18 cellular contexts compared by ENCODE assay signal in the genomic region with DNA sequence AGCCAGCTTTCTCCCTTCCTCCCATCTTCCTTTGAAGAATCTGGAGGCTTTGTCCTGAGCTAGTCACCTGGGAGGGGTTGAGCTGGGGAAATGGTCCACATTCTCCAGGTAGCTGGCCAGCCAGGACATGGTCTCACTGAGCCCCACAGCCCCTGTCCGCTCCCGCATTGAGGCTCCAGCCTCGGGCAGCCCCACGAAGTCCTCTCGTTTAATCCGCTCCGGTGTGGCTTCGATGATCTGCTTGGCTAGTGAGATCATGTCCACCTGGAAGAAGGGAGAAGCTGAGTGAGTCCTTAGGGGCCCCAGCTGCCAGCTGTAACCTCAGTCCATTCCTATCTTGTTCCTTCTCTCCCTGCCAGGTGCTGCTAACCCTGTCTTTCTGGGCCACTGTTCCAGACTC. TPM values are rescaled to one million over a fixed set of nuclear protein-coding genes. Genes with fewer than 3 reads are reported as not detected.
DNase-seq lines count a peak whose midpoint lies in the region; ATAC-seq and TF ChIP-seq lines count a peak whose summit lies in the region.
"Had no signal": no experiment of that assay in that cellular context is flagged by ENCODE, and none has a peak within 500 bp of the region (broad histone marks: within the 10 kb centered on the region; RNA-seq: fewer than 3 reads in every experiment).

No MANE protein-coding gene starts in this region.

- intact Hi-C loops in IMR-90 (cut with micrococcal nuclease), result no loop called here
- intact Hi-C loops in esophagus muscularis mucosa (cut with DNase I), result no loop called here
- intact Hi-C loops in psoas muscle (cut with DNase I), result no loop called here
- intact Hi-C loops in ovary (cut with DNase I), result no loop called here

- peak overlapping the region; percentile 100 for H2AK9ac ChIP-seq in IMR-90 (replicated peaks; ENCODE audit: low read depth, low read length, poor library complexity)

- H4K91ac ChIP-seq in IMR-90 (ENCODE audit: insufficient read depth, low read depth, low read length), result peak overlapping the region; percentile 99

- no peak overlapping the region; the same call in 2 of the 3 replicates for H2BK15ac ChIP-seq in IMR-90 (ENCODE audit: low read depth, low read length)

- H3K79me1 ChIP-seq in IMR-90 (ENCODE audit: low read depth in 1 of 2, low read length in 2 of 2), result peaks cover 15 to 68% of the 10 kb centered on the region in 2 experiments

- H3K9me1 ChIP-seq in IMR-90 (ENCODE audit: insufficient read depth, low read length), result peaks cover 22% of the 10 kb centered on the region

- peak overlapping the region; percentile 88; the same call in 1 of the 2 replicates for H3K23ac ChIP-seq in IMR-90 (ENCODE audit: low read depth, low read length)

- H3K14ac ChIP-seq in IMR-90 (replicated peaks; ENCODE audit: low read depth, low read length), result peak overlapping the region; percentile 83; the same call in 1 of the 2 replicates

- no peak for TF ChIP-seq CTCF in IMR-90 (conservative IDR thresholded peaks at IDR 0.05; ENCODE audit: low read depth, low read length)
- TF ChIP-seq CTCF in esophagus muscularis mucosa (IDR thresholded peaks at IDR 0.05), result no peak
- no peak for TF ChIP-seq CTCF in psoas muscle (IDR thresholded peaks at IDR 0.05)
- no peak for TF ChIP-seq CTCF in ovary (IDR thresholded peaks at IDR 0.05)

- H3K56ac ChIP-seq in IMR-90 (ENCODE audit: extremely low read depth, insufficient read depth, low read length), result no peak overlapping the region

- no peak overlapping the region; the same call in 1 of the 2 replicates for H2BK20ac ChIP-seq in IMR-90 (ENCODE audit: low read depth, low read length)

- H3K27me3 ChIP-seq in BLaER1 treated with 17β-estradiol and CSF1 and Interleukin-3, amounts not matched to agents 10 nM and 100 nM, result no peaks in the 10 kb centered on the region
- H3K27me3 ChIP-seq in IMR-90 (ENCODE audit: control insufficient read depth, insufficient read depth, low read length) (no peaks in the 10 kb centered on the region), esophagus muscularis mucosa (no peaks in the 10 kb centered on the region), psoas muscle (ENCODE audit: insufficient read depth in 3 of 3, low read length in 2 of 3) (no peaks in the 10 kb centered on the region), ovary (no peaks in the 10 kb centered on the region)

- peak overlapping the region; percentile 12 to 92 (median 86); a peak in 9 of 22 replicates for H3K9ac ChIP-seq in BLaER1 treated with 17β-estradiol and CSF1 and Interleukin-3, amounts not matched to agents 10 nM and 100 nM
- no peak overlapping the region for H3K9ac ChIP-seq in IMR-90 (ENCODE audit: low read depth, low read length)

- no peak for TF ChIP-seq RAD21 in IMR-90 (IDR thresholded peaks at IDR 0.05; ENCODE audit: low read length)

- H2AFZ ChIP-seq in IMR-90 (replicated peaks; ENCODE audit: low read length, poor library complexity), result no peak overlapping the region

- POLR2A ChIA-PET in IMR-90 (lab: Charles Lee; ENCODE audit: unreplicated experiment), result interaction anchor here (1.4 kb wide), 1 partner anchor 9 kb away, joined by 4 read pairs; no protein-coding TSS in a partner anchor

- H4K20me1 ChIP-seq in BLaER1 treated with 17β-estradiol and CSF1 and Interleukin-3, amounts not matched to agents 10 nM and 100 nM, result no peaks in the 10 kb centered on the region; a peak in 1 of 22 replicates
- H4K20me1 ChIP-seq in IMR-90 (ENCODE audit: insufficient read depth, low read length), result peaks cover 3% of the 10 kb centered on the region; the same call in 1 of the 2 replicates

- BruUV-seq in IMR-90 (replicated peaks; lab: Mats Ljungman, UMichigan), result no TSS peak

- peak overlapping the region; percentile 21 for H2BK5ac ChIP-seq in IMR-90 (ENCODE audit: low read depth, low read length, poor library complexity, severe bottlenecking)

- peak overlapping the region; percentile 100 for H3K4ac ChIP-seq in IMR-90 (ENCODE audit: low read depth, low read length)

- CTCF ChIA-PET in IMR-90 (lab: Yijun Ruan, JAX), result interaction anchor here (1.1 to 1.9 kb wide), 2 partner anchors 10 to 61 kb away, joined by 3 to 6 read pairs; no protein-coding TSS in a partner anchor

- H3K36me3 ChIP-seq in BLaER1 treated with 17β-estradiol and CSF1 and Interleukin-3, amounts not matched to agents 10 nM and 100 nM, result peaks cover 41 to 75% (median 63%) of the 10 kb centered on the region in 11 experiments
- H3K36me3 ChIP-seq in IMR-90 (ENCODE audit: control insufficient read depth, insufficient read depth, low read length), result peaks cover 33% of the 10 kb centered on the region
- peaks cover 29 to 62% (median 50%) of the 10 kb centered on the region in 4 donors for H3K36me3 ChIP-seq in esophagus muscularis mucosa
- peaks cover 0 to 60% of the 10 kb centered on the region in 2 donors for H3K36me3 ChIP-seq in psoas muscle (ENCODE audit: insufficient read depth in 1 of 2, low read depth in 1 of 2)
- H3K36me3 ChIP-seq in ovary, result no peaks in the 10 kb centered on the region

- in situ Hi-C loops in IMR-90 (cut with MboI; ENCODE audit: low sequenced_read_pairs), result no loop called here

- peak overlapping the region; percentile 85; the same call in 1 of the 2 replicates for H2BK120ac ChIP-seq in IMR-90 (ENCODE audit: low read depth, low read length)

- no peaks in the 10 kb centered on the region for H3K9me3 ChIP-seq in BLaER1 treated with 17β-estradiol and CSF1 and Interleukin-3, amounts not matched to agents 10 nM and 100 nM (replicated peaks in 1 of 11)
- H3K9me3 ChIP-seq in IMR-90 (ENCODE audit: control insufficient read depth, insufficient read depth, low read length) (no peaks in the 10 kb centered on the region), esophagus muscularis mucosa (no peaks in the 10 kb centered on the region), psoas muscle (no peaks in the 10 kb centered on the region), ovary (no peaks in the 10 kb centered on the region)

- peak overlapping the region in 4 of 11 experiments; percentile 16 to 92 (median 84); a peak in 4 of 22 replicates for H3K27ac ChIP-seq in BLaER1 treated with 17β-estradiol and CSF1 and Interleukin-3, amounts not matched to agents 10 nM and 100 nM
- peak overlapping the region; percentile 79 for H3K27ac ChIP-seq in IMR-90 (ENCODE audit: insufficient read depth, low read length)
- peak overlapping the region; percentile 91 to 97 (median 95) for H3K27ac ChIP-seq in esophagus muscularis mucosa (replicated peaks in 1 of 4)
- H3K27ac ChIP-seq in psoas muscle, result peak overlapping the region; percentile 93
- H3K27ac ChIP-seq in ovary, result no peak overlapping the region

- H3K4me2 ChIP-seq in BLaER1 treated with 17β-estradiol and CSF1 and Interleukin-3, amounts not matched to agents 10 nM and 100 nM, result peak overlapping the region in 4 of 11 experiments; percentile 94 to 100 (median 99); a peak in 4 of 22 replicates
- no peak overlapping the region; the same call in 1 of the 2 replicates for H3K4me2 ChIP-seq in IMR-90 (ENCODE audit: low read depth, low read length)

- no peak overlapping the region for H4K5ac ChIP-seq in IMR-90 (ENCODE audit: low read depth, low read length)

- WGBS in IMR-90 (ENCODE audit: extremely low coverage in 2 of 2, insufficient read length in 1 of 2), 2 experiments, result 89% methylated on average over 4 of the region's 8 CpGs; no CpG with 5 or more reads in 1 of the 2 experiments
- WGBS in esophagus muscularis mucosa, result 95% methylated on average over 8 of the region's 8 CpGs
- 59 to 69% (median 61%) methylated on average over 8 of the region's 8 CpGs for WGBS in psoas muscle, 3 donors
- WGBS in ovary, 3 donors, result 86 to 94% (median 87%) methylated on average over 8 of the region's 8 CpGs

- DNase-seq in IMR-90 (no peak), esophagus muscularis mucosa (ENCODE audit: extremely low spot score) (no peak), psoas muscle (no peak), HT-29 (ENCODE audit: low spot score) (no peak), ovary (no peak), NCI-H1694 (lab: John Stamatoyannopoulos, UW) (no peak)
- DNase-seq in stimulated activated CD4-positive, alpha-beta T cell treated with anti-CD3 and anti-CD28 coated beads, Interleukin-15, amount 100 ng/mL, for 24 hours, result no peak
- DNase-seq: activated CD4-positive, CD25-positive, alpha-beta regulatory T cell; activated T-cell treated with anti-CD3 and anti-CD28 coated beads, Interleukin-2, amount 50 U/mL, for 1 hour; effector CD4-positive, alpha-beta T cell; foreskin melanocyte; GDM1; KBM-7; NCI-H2107; right cardiac atrium; stimulated activated CD4-positive, alpha-beta T cell treated with anti-CD3 and anti-CD28 coated beads, Interleukin-4, amount 100 ng/mL, for 4 hours had no signal

- TF ChIP-seq POLR2A in IMR-90 (IDR thresholded peaks at IDR 0.05; ENCODE audit: low read depth, low read length) (no peak), esophagus muscularis mucosa (IDR thresholded peaks at IDR 0.05; ENCODE audit: low read depth) (no peak), ovary (IDR thresholded peaks at IDR 0.05) (no peak)

- H4K8ac ChIP-seq in IMR-90 (ENCODE audit: low read depth in 2 of 2, low read length in 2 of 2), result peak overlapping the region; percentile 96 to 97; a peak in 2 of 4 replicates

- no peak overlapping the region for H3K4me3 ChIP-seq in BLaER1 treated with 17β-estradiol and CSF1 and Interleukin-3, amounts not matched to agents 10 nM and 100 nM
- H3K4me3 ChIP-seq in IMR-90 (ENCODE audit: insufficient read depth, low read depth, low read length), result no peak overlapping the region
- no peak overlapping the region for H3K4me3 ChIP-seq in esophagus muscularis mucosa
- no peak overlapping the region for H3K4me3 ChIP-seq in psoas muscle
- no peak overlapping the region for H3K4me3 ChIP-seq in ovary

- ATAC-seq in IMR-90 (ENCODE audit: low read depth), result no peak
- ATAC-seq in psoas muscle, result no peak
- ATAC-seq: right cardiac atrium; stimulated activated memory B cell treated with anti-CD40 and anti-IgM and Interleukin-4, amounts not matched to agents 10 μg/mL and 1 μg/mL and 100 μg/mL, for 72 hours had no signal

- H2AK5ac ChIP-seq in IMR-90 (ENCODE audit: low read depth, low read length), result 0 out of 2 replicates have a peak overlapping the region, but pooled peaks have one; percentile 17

- dilution Hi-C loops in IMR-90 (cut with HindIII; ENCODE audit: low sequenced_read_pairs, unreplicated experiment), result no loop called here

- peaks cover 38 to 82% (median 55%) of the 10 kb centered on the region in 10 experiments for H3K4me1 ChIP-seq in BLaER1 treated with 17β-estradiol and CSF1 and Interleukin-3, amounts not matched to agents 10 nM and 100 nM
- H3K4me1 ChIP-seq in IMR-90 (ENCODE audit: control insufficient read depth, insufficient read depth, low read length), result peaks cover 14% of the 10 kb centered on the region
- H3K4me1 ChIP-seq in esophagus muscularis mucosa, result peaks cover 44 to 53% (median 48%) of the 10 kb centered on the region in 4 donors
- H3K4me1 ChIP-seq in psoas muscle, result peaks cover 51% of the 10 kb centered on the region
- H3K4me1 ChIP-seq in ovary (ENCODE audit: insufficient read depth), result peaks cover 8% of the 10 kb centered on the region

- no peak overlapping the region for H3K18ac ChIP-seq in IMR-90 (ENCODE audit: low read depth, low read length)

- TF ChIP-seq EP300 in esophagus muscularis mucosa (IDR thresholded peaks at IDR 0.05) (no peak), ovary (IDR thresholded peaks at IDR 0.05) (no peak)

RNA-seq across cellular contexts. Expression of a gene that starts 2.7 kb away (rescaled TPM):
- total RNA-seq in IMR-90 (2012; rRNA removed) (50.2 and 52.2 TPM in 2 replicates), esophagus muscularis mucosa (10 to 100 TPM; 45.5 to 74.7 (median 63.6) TPM), psoas muscle (100 to 1,000 TPM in 3 of 4 donors, 10 to 100 TPM in 1; 79.2 to 156 (median 111) TPM), ovary (10 to 100 TPM; 30.4 to 55.2 (median 38.6) TPM)
- polyA plus RNA-seq in IMR-90 (2012; rRNA removed) (108 and 115 TPM in 2 replicates), psoas muscle (100 to 1,000 TPM in 2 of 3 donors, 10 to 100 TPM in 1; 93.2 to 179 (median 170) TPM), ovary (10 to 100 TPM; 31.7 to 60.6 TPM)
- 71.1 and 79.9 TPM in 2 replicates for polyA plus RNA-seq in IMR-90 (2012; cell fraction: cytosol; rRNA removed)
- polyA plus RNA-seq in IMR-90 (2012; cell fraction: nucleus; rRNA removed; ENCODE audit: low replicate concordance), result 353 and 581 TPM in 2 replicates
- 20.0 and 25.7 TPM in 2 replicates for total RNA-seq in HT-29 (2014; rRNA removed; shearing (Covaris generic))

RNA-seq across cellular contexts. Expression of a gene that starts 17.2 kb away (rescaled TPM):
- total RNA-seq in IMR-90 (2012; rRNA removed) (1.4 TPM in 2 replicates), esophagus muscularis mucosa (10 to 100 TPM; 24.0 to 48.2 (median 28.4) TPM), psoas muscle (10 to 100 TPM; 43.0 to 60.8 (median 51.0) TPM), ovary (10 to 100 TPM; 10.2 to 71.2 (median 35.7) TPM)
- polyA plus RNA-seq in IMR-90 (2012; rRNA removed) (54.7 and 59.7 TPM in 2 replicates), psoas muscle (10 to 100 TPM; 30.3 to 50.2 (median 39.5) TPM), ovary (10 to 100 TPM; 21.6 to 33.0 TPM)
- polyA plus RNA-seq in IMR-90 (2012; cell fraction: cytosol; rRNA removed), result 37.1 and 49.2 TPM in 2 replicates
- polyA plus RNA-seq in IMR-90 (2012; cell fraction: nucleus; rRNA removed; ENCODE audit: low replicate concordance), result 375 and 891 TPM in 2 replicates
- total RNA-seq in HT-29 (2014; rRNA removed; shearing (Covaris generic)), result 3.2 and 7.3 TPM in 2 replicates

RNA-seq across cellular contexts. Expression of a gene that starts 19.4 kb away (rescaled TPM):
- total RNA-seq in IMR-90 (2012; rRNA removed), result 1.4 TPM in 2 replicates
- 4.2 and 5.1 TPM in 2 replicates for polyA plus RNA-seq in IMR-90 (2012; rRNA removed)
- polyA plus RNA-seq in IMR-90 (2012; cell fraction: cytosol; rRNA removed), result 1.6 and 2.8 TPM in 2 replicates
- polyA plus RNA-seq in IMR-90 (2012; cell fraction: nucleus; rRNA removed; ENCODE audit: low replicate concordance), result 52.7 and 54.4 TPM in 2 replicates
- 1 to 10 TPM; 1.2 to 7.2 (median 2.1) TPM for total RNA-seq in esophagus muscularis mucosa
- total RNA-seq in psoas muscle, result 1,000 to 10,000 TPM; 2,251 to 3,238 (median 2,533) TPM
- 1,000 to 10,000 TPM; 1,126 to 5,696 (median 4,322) TPM for polyA plus RNA-seq in psoas muscle
- total RNA-seq in HT-29 (2014; rRNA removed; shearing (Covaris generic)), result 2.8 and 4.7 TPM in 2 replicates
- total RNA-seq in ovary, result 1 to 10 TPM; 2.5 to 6.1 (median 4.1) TPM
- polyA plus RNA-seq in ovary, result 1 to 10 TPM; 1.8 to 5.0 TPM

RNA-seq across cellular contexts. Expression of a gene that starts 21.9 kb away (rescaled TPM):
- total RNA-seq in IMR-90 (2012; rRNA removed) (348 and 432 TPM in 2 replicates), esophagus muscularis mucosa (1,000 to 10,000 TPM; 1,019 to 1,635 (median 1,341) TPM), psoas muscle (100 to 1,000 TPM; 149 to 253 (median 205) TPM), ovary (100 to 1,000 TPM; 201 to 415 (median 323) TPM)
- polyA plus RNA-seq in IMR-90 (2012; rRNA removed) (1,671 and 2,152 TPM in 2 replicates), psoas muscle (1,000 to 10,000 TPM in 1 of 3 donors, 100 to 1,000 TPM in 2; 220 to 1,518 (median 312) TPM), ovary (100 to 1,000 TPM; 254 to 542 TPM)
- polyA plus RNA-seq in IMR-90 (2012; cell fraction: cytosol; rRNA removed), result 2,723 and 2,770 TPM in 2 replicates
- 690 and 857 TPM in 2 replicates for polyA plus RNA-seq in IMR-90 (2012; cell fraction: nucleus; rRNA removed; ENCODE audit: low replicate concordance)
- 2,317 and 2,656 TPM in 2 replicates for total RNA-seq in HT-29 (2014; rRNA removed; shearing (Covaris generic))

RNA-seq across cellular contexts. Expression of a gene that starts 27.0 kb away (rescaled TPM):
- under 0.01 and 0.18 TPM in 2 replicates for total RNA-seq in IMR-90 (2012; rRNA removed)
- 0.51 and 0.92 TPM in 2 replicates for polyA plus RNA-seq in IMR-90 (2012; rRNA removed)
- 0.28 and 0.42 TPM in 2 replicates for polyA plus RNA-seq in IMR-90 (2012; cell fraction: cytosol; rRNA removed)
- 2.3 and 2.8 TPM in 2 replicates for polyA plus RNA-seq in IMR-90 (2012; cell fraction: nucleus; rRNA removed; ENCODE audit: low replicate concordance)
- 1 to 10 TPM; 1.3 to 4.6 (median 3.0) TPM for total RNA-seq in esophagus muscularis mucosa
- total RNA-seq in psoas muscle, result 1 to 10 TPM; 2.9 to 4.9 (median 3.5) TPM
- 1 to 10 TPM; 1.6 to 4.1 (median 4.0) TPM for polyA plus RNA-seq in psoas muscle
- 0.13 and 0.81 TPM in 2 replicates for total RNA-seq in HT-29 (2014; rRNA removed; shearing (Covaris generic))
- total RNA-seq in ovary, result 1 to 10 TPM in 6 of 7 donors, under 1 TPM in 1; 0.95 to 5.0 (median 1.9) TPM
- 1 to 10 TPM; 1.5 to 2.8 TPM for polyA plus RNA-seq in ovary

Comparison
In these comparisons a context has a peak if more than half of its experiments do, and no peak if none do; other contexts are left out.
1. H3K27ac ChIP-seq: peak in IMR-90 (single experiment), esophagus muscularis mucosa (4 of 4) and psoas muscle (single experiment); none in ovary (0 of 2).
2. RNA of a gene that starts 19.4 kb away (total RNA-seq): 2,251 to 3,238 TPM in psoas muscle; 2.5 to 6.1 TPM in ovary, 2.8 to 4.7 TPM in HT-29, 1.2 to 7.2 TPM in esophagus muscularis mucosa and 1.4 TPM in IMR-90; every median in the first group is over 100 times any median in the second.